ENCODE assay signal across 12 cellular contexts in genomic region chr10:17059197-17059688, GRCh38.
DNase-seq lines count a peak whose midpoint lies in the region; TF ChIP-seq lines count a peak whose summit lies in the region.
"Had no signal": no experiment of that assay in that cellular context is flagged by ENCODE, and none has a peak within 500 bp of the region (broad histone marks: within the 10 kb centered on the region; RNA-seq: fewer than 3 reads in every experiment).

No MANE protein-coding gene starts in this region.

- peaks cover 0 to 5% of the 10 kb centered on the region in 2 donors for H3K4me1 ChIP-seq in right atrium auricular region

- H3K27me3 ChIP-seq in right atrium auricular region, result no peaks in the 10 kb centered on the region

- TF ChIP-seq CTCF in astrocyte of the spinal cord (IDR thresholded peaks at IDR 0.05; ENCODE audit: low read depth, low read length) (no peak), right atrium auricular region (IDR thresholded peaks at IDR 0.05) (no peak)

- no peak overlapping the region for H3K27ac ChIP-seq in right atrium auricular region

- DNase-seq in AG08396 (ENCODE audit: low spot score), result peak; percentile 38
- peak; percentile 83 for DNase-seq in HT1080 (ENCODE audit: low read depth)
- DNase-seq in astrocyte of the spinal cord (ENCODE audit: low read depth, low spot score), result peak; percentile 95
- peak; percentile 32 for DNase-seq in left kidney (ENCODE audit: low read depth, low spot score)
- no peak for DNase-seq in NCI-H1048 (lab: John Stamatoyannopoulos, UW)
- DNase-seq in right atrium auricular region (ENCODE audit: low spot score), result no peak
- DNase-seq in head of caudate nucleus, result no peak
- no peak for DNase-seq in activated CD4-positive, CD25-positive, alpha-beta regulatory T cell (lab: John Stamatoyannopoulos, UW)
- DNase-seq: activated naive CD8-positive, alpha-beta T cell treated with anti-CD3 and anti-CD28 coated beads, Interleukin-2, amount 10 ng/mL, durations not matched to agents 7 days and 5 days; endodermal cell; natural killer cell; NCI-H2029 had no signal

- intact Hi-C loops in head of caudate nucleus (cut with DNase I), result no loop called here

- H3K9me3 ChIP-seq in right atrium auricular region, result no peaks in the 10 kb centered on the region

- H3K4me3 ChIP-seq in astrocyte of the spinal cord (ENCODE audit: low read depth, low read length) (no peak overlapping the region), right atrium auricular region (no peak overlapping the region)

- no peaks in the 10 kb centered on the region for H3K36me3 ChIP-seq in right atrium auricular region

- in situ Hi-C loops in astrocyte of the spinal cord (cut with HindIII; ENCODE audit: low sequenced_read_pairs), result no loop called here

Comparison
In these comparisons a context has a peak if more than half of its experiments do, and no peak if none do; other contexts are left out.
1. DNase-seq: peak in AG08396 (single experiment), HT1080 (single experiment), astrocyte of the spinal cord (single experiment) and left kidney (single experiment); none in NCI-H1048 (single experiment), right atrium auricular region (single experiment), head of caudate nucleus (0 of 42) and activated CD4-positive, CD25-positive, alpha-beta regulatory T cell (0 of 4).